1 cellular context compared by ENCODE assay signal in genomic region chr2:73267008-73267407, GRCh38.
TF ChIP-seq lines count a peak whose summit lies in the region.

No MANE protein-coding gene starts in this region.

TF ChIP-seq in HCT116, 20 proteins besides CTCF, POLR2A, EP300 and RAD21 (continued from another document):
- no peak for TF ChIP-seq YY1 (IDR thresholded peaks at IDR 0.05; ENCODE audit: extremely low read depth, insufficient replicate concordance, low read depth, low read length)
- TF ChIP-seq POLR2AphosphoS5 (IDR thresholded peaks at IDR 0.05; ENCODE audit: low read depth, low read length): no peak
- TF ChIP-seq SRF (IDR thresholded peaks at IDR 0.05; ENCODE audit: low read depth): no peak
- TF ChIP-seq ATF3 (IDR thresholded peaks at IDR 0.05): no peak
- no peak for TF ChIP-seq EZH2phosphoT487 (IDR thresholded peaks at IDR 0.05; ENCODE audit: borderline replicate concordance)
- no peak for TF ChIP-seq MAX (IDR thresholded peaks at IDR 0.05)
- TF ChIP-seq TCF7L2 (IDR thresholded peaks at IDR 0.05; ENCODE audit: borderline replicate concordance, extremely low read depth, insufficient read depth, insufficient read length): no peak
- TF ChIP-seq SP1 (IDR thresholded peaks at IDR 0.05; ENCODE audit: low read depth): no peak
- TF ChIP-seq EZH2 (IDR thresholded peaks at IDR 0.05): no peak
- TF ChIP-seq ELF1 (IDR thresholded peaks at IDR 0.05; ENCODE audit: borderline replicate concordance, low read depth): no peak
TF ChIP-seq in HCT116: peak in this region for 0.
